In genomic region chr5:180807654-180808414, GRCh38 we compare ENCODE assay signal across 1 cellular context.
TF ChIP-seq lines count a peak whose summit lies in the region.

No MANE protein-coding gene starts in this region.

TF ChIP-seq in HCT116, 20 proteins besides CTCF, POLR2A, EP300 and RAD21 (continued from another document):
- TF ChIP-seq ZBTB33 (IDR thresholded peaks at IDR 0.05; ENCODE audit: extremely low read depth, insufficient replicate concordance, low read length), result no peak
- no peak for TF ChIP-seq ZFX (IDR thresholded peaks at IDR 0.05)
- no peak for TF ChIP-seq TCF7L2 (IDR thresholded peaks at IDR 0.05; ENCODE audit: borderline replicate concordance, extremely low read depth, insufficient read depth, insufficient read length)
- TF ChIP-seq REST (IDR thresholded peaks at IDR 0.05; ENCODE audit: low read depth), result no peak
- TF ChIP-seq POLR2AphosphoS5 (IDR thresholded peaks at IDR 0.05; ENCODE audit: low read depth, low read length), result no peak
- no peak for TF ChIP-seq YY1 (IDR thresholded peaks at IDR 0.05; ENCODE audit: extremely low read depth, insufficient replicate concordance, low read depth, low read length)
- TF ChIP-seq EZH2 (IDR thresholded peaks at IDR 0.05), result no peak
- TF ChIP-seq JUND (IDR thresholded peaks at IDR 0.05), result no peak
- TF ChIP-seq ATF3 (IDR thresholded peaks at IDR 0.05), result no peak
